In the genomic region with DNA sequence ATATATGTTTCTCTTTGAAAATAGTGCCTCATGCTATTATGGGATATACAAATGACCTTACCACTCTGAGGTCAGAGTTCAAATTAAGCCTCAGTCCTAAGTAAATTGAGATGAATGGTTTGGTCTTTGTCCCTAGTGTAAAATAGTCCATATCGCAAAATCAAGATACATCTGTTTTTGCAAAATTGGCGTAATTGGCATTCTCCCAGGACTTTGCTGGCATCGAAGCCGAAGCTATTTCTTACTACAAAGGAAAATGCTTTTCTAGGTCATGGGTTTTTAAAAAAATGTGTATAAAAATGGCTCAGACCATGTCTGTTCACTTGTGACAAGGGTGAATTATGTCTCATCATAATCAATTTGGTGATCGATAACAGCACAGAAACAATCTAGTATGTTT, we compare ENCODE assay signal across 29 cellular contexts. TPM values are rescaled to one million over a fixed set of nuclear protein-coding genes. Genes with fewer than 3 reads are reported as not detected.
"Had no signal": no experiment of that assay in that cellular context is flagged by ENCODE, and none has a peak within 500 bp of the region (broad histone marks: within the 10 kb centered on the region; RNA-seq: fewer than 3 reads in every experiment).

No MANE protein-coding gene starts in this region.

- H3K4me3 ChIP-seq: left lung, lower lobe of right lung, neural progenitor cell, right atrium auricular region, skin epidermis, suprapubic skin, thoracic aorta, tibial artery, upper lobe of right lung had no signal

- DNase-seq: hypothalamus; immature natural killer cell; kidney; left colon; left lung; lower lobe of right lung; mammary epithelial cell; mesenchymal stem cell; naive B cell; natural killer cell; nephron progenitor cell; occipital lobe; stimulated activated CD4-positive, alpha-beta T cell treated with anti-CD3 and anti-CD28 coated beads, Interleukin-12 subunit alpha, Interleukin-12 subunit beta, amount 100 ng/mL, for 4 hours; stimulated activated CD4-positive, alpha-beta T cell treated with anti-CD3 and anti-CD28 coated beads, Interleukin-15, amount 100 ng/mL, for 24 hours; stimulated activated CD4-positive, alpha-beta T cell treated with anti-CD3 and anti-CD28 coated beads, Interleukin-2, amount 100 ng/mL, for 24 hours; stimulated activated CD4-positive, alpha-beta T cell treated with anti-CD3 and anti-CD28 coated beads, Interleukin-4, amount 100 ng/mL, for 1 hour; stimulated activated naive B cell treated with anti-CD40 and anti-IgM and Interleukin-4, amounts not matched to agents 10 μg/mL and 1 μg/mL and 100 μg/mL, for 72 hours; tibial artery; trophoblast cell; upper lobe of right lung had no signal

- H3K4me1 ChIP-seq: left lung, lower lobe of right lung, parathyroid adenoma, right atrium auricular region, suprapubic skin, tibial artery, upper lobe of right lung had no signal

- H3K27me3 ChIP-seq: left lung, neural progenitor cell, neutrophil, right atrium auricular region, suprapubic skin, tibial artery, upper lobe of right lung had no signal

- H3K4me2 ChIP-seq: neural progenitor cell had no signal

- H2AFZ ChIP-seq: neural progenitor cell, parathyroid adenoma had no signal

- H3K36me3 ChIP-seq: left lung, lower lobe of right lung, neural progenitor cell, neutrophil, right atrium auricular region, suprapubic skin, thoracic aorta, tibial artery, upper lobe of right lung had no signal

- FAIRE-seq: urothelium cell line had no signal

- ATAC-seq: left colon; left lung; lower lobe of right lung; natural killer cell; sciatic nerve; stimulated activated naive B cell treated with anti-CD40 and anti-IgM and Interleukin-4, amounts not matched to agents 10 μg/mL and 1 μg/mL and 100 μg/mL, for 72 hours; upper lobe of right lung had no signal

- H3K79me2 ChIP-seq: parathyroid adenoma had no signal

- H3K27ac ChIP-seq: left lung, lower lobe of right lung, neural progenitor cell, neutrophil, parathyroid adenoma, right atrium auricular region, skin epidermis, suprapubic skin, thoracic aorta, tibial artery, upper lobe of right lung had no signal

- H3K9me3 ChIP-seq: neutrophil, tibial artery, upper lobe of right lung had no signal

- H3K9ac ChIP-seq: neural progenitor cell, parathyroid adenoma had no signal

RNA-seq across cellular contexts. Expression of a gene that starts 25.9 kb away (rescaled TPM):
- total RNA-seq: natural killer cell had no signal
- polyA plus RNA-seq: immature natural killer cell, mammary epithelial cell had no signal
